In the genomic region with DNA sequence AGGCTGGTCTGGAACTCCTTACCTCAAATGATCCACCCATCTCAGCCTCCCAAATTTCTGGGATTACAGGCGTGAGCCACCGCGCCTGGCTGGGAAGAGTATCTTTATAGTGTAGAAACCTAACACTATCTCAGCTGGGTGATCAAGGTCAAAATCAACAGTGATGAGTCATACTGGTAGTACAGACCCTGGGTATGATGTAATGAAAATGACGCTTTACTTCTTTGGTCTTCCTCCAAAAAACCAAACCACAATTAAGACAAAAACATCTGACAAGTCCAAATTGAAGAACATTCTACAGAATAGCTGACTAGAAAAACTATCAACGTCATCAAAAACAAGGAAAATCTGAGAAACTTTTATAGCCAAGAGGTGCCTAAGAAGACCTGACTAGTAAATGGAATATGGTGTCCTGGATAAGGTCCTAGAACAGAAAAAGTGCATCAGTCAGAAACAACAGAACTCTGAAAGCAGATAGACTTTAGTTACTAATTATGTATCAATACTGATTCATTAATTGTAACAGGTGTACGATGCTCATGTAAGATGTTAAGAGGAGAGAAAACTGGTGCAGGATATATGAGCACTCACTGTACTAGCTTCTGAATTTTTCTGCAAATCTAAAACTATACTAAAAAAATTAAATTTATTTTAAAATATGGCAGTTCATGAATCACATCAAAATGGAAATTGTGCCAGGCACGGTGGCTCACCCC, we compare ENCODE assay signal across 8 cellular contexts. TPM values are rescaled to one million over a fixed set of nuclear protein-coding genes. Genes with fewer than 3 reads are reported as not detected.
DNase-seq lines count a peak whose midpoint lies in the region; ATAC-seq and TF ChIP-seq lines count a peak whose summit lies in the region.

No MANE protein-coding gene starts in this region.

- DNase-seq in DMS53 treated with DMSO at 0.1 percent for 48 hours (lab: John Stamatoyannopoulos, UW; ENCODE audit: unreplicated experiment), result peak; percentile 60
- peak; percentile 70 for DNase-seq in H4 (ENCODE audit: low spot score)
- DNase-seq in fibroblast of the aortic adventitia (ENCODE audit: low read depth), result peak; percentile 27
- no peak for DNase-seq in stimulated activated CD4-positive, alpha-beta T cell treated with anti-CD3 and anti-CD28 coated beads, Interleukin-4, amount 100 ng/mL, for 4 hours
- DNase-seq in medulla oblongata (ENCODE audit: extremely low spot score), result no peak
- DNase-seq in ureter (ENCODE audit: low spot score), result no peak

- TF ChIP-seq CTCF in fibroblast of the aortic adventitia (IDR thresholded peaks at IDR 0.05; ENCODE audit: insufficient read depth, low read length), result no peak

- peak; percentile 60 for ATAC-seq in SK-N-SH treated with all-trans-retinoic acid at 6 μM for 48 hours
- ATAC-seq in HG03039 (IDR thresholded peaks at IDR 0.05; ENCODE audit: unreplicated experiment), result no peak

- no peak overlapping the region for H3K4me3 ChIP-seq in fibroblast of the aortic adventitia (ENCODE audit: low read depth, low read length)

TF ChIP-seq in SK-N-SH treated with all-trans-retinoic acid at 6 μM for 48 hours, 23 proteins besides CTCF, POLR2A, EP300 and RAD21:
- TF ChIP-seq, protein P1, sequence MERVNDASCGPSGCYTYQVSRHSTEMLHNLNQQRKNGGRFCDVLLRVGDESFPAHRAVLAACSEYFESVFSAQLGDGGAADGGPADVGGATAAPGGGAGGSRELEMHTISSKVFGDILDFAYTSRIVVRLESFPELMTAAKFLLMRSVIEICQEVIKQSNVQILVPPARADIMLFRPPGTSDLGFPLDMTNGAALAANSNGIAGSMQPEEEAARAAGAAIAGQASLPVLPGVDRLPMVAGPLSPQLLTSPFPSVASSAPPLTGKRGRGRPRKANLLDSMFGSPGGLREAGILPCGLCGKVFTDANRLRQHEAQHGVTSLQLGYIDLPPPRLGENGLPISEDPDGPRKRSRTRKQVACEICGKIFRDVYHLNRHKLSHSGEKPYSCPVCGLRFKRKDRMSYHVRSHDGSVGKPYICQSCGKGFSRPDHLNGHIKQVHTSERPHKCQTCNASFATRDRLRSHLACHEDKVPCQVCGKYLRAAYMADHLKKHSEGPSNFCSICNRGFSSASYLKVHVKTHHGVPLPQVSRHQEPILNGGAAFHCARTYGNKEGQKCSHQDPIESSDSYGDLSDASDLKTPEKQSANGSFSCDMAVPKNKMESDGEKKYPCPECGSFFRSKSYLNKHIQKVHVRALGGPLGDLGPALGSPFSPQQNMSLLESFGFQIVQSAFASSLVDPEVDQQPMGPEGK (CRISPR knock-in tag; IDR thresholded peaks at IDR 0.05; ENCODE audit: borderline replicate concordance), result no peak
- TF ChIP-seq ZC3H10 (CRISPR knock-in tag; IDR thresholded peaks at IDR 0.05) (no peak), OSR1 (CRISPR knock-in tag; IDR thresholded peaks at IDR 0.05) (no peak), ARNTL (CRISPR knock-in tag; IDR thresholded peaks at IDR 0.05; ENCODE audit: borderline replicate concordance, low read depth) (no peak), BACH2 (CRISPR knock-in tag; IDR thresholded peaks at IDR 0.05; ENCODE audit: borderline replicate concordance) (no peak), GLIS3 (CRISPR knock-in tag; IDR thresholded peaks at IDR 0.05) (no peak), CSDC2 (CRISPR knock-in tag; IDR thresholded peaks at IDR 0.05) (no peak), ZFP3 (CRISPR knock-in tag; IDR thresholded peaks at IDR 0.05) (no peak), TCF4 (CRISPR knock-in tag; IDR thresholded peaks at IDR 0.05; ENCODE audit: borderline replicate concordance) (no peak), ZFP30 (CRISPR knock-in tag; IDR thresholded peaks at IDR 0.05) (no peak), ZNF70 (CRISPR knock-in tag; IDR thresholded peaks at IDR 0.05) (no peak), ESRRG (CRISPR knock-in tag; IDR thresholded peaks at IDR 0.05) (no peak), PPARA (CRISPR knock-in tag; IDR thresholded peaks at IDR 0.05; ENCODE audit: borderline replicate concordance) (no peak), ZNF565 (CRISPR knock-in tag; conservative IDR thresholded peaks at IDR 0.05; ENCODE audit: low read depth) (no peak)
- TF ChIP-seq, protein P2, sequence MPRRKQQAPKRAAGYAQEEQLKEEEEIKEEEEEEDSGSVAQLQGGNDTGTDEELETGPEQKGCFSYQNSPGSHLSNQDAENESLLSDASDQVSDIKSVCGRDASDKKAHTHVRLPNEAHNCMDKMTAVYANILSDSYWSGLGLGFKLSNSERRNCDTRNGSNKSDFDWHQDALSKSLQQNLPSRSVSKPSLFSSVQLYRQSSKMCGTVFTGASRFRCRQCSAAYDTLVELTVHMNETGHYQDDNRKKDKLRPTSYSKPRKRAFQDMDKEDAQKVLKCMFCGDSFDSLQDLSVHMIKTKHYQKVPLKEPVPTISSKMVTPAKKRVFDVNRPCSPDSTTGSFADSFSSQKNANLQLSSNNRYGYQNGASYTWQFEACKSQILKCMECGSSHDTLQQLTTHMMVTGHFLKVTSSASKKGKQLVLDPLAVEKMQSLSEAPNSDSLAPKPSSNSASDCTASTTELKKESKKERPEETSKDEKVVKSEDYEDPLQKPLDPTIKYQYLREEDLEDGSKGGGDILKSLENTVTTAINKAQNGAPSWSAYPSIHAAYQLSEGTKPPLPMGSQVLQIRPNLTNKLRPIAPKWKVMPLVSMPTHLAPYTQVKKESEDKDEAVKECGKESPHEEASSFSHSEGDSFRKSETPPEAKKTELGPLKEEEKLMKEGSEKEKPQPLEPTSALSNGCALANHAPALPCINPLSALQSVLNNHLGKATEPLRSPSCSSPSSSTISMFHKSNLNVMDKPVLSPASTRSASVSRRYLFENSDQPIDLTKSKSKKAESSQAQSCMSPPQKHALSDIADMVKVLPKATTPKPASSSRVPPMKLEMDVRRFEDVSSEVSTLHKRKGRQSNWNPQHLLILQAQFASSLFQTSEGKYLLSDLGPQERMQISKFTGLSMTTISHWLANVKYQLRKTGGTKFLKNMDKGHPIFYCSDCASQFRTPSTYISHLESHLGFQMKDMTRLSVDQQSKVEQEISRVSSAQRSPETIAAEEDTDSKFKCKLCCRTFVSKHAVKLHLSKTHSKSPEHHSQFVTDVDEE (CRISPR knock-in tag; IDR thresholded peaks at IDR 0.05), result no peak
- TF ChIP-seq, protein P3, sequence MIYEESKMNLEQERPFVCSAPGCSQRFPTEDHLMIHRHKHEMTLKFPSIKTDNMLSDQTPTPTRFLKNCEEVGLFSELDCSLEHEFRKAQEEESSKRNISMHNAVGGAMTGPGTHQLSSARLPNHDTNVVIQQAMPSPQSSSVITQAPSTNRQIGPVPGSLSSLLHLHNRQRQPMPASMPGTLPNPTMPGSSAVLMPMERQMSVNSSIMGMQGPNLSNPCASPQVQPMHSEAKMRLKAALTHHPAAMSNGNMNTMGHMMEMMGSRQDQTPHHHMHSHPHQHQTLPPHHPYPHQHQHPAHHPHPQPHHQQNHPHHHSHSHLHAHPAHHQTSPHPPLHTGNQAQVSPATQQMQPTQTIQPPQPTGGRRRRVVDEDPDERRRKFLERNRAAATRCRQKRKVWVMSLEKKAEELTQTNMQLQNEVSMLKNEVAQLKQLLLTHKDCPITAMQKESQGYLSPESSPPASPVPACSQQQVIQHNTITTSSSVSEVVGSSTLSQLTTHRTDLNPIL (CRISPR knock-in tag; IDR thresholded peaks at IDR 0.05; ENCODE audit: low read depth), result no peak
- TF ChIP-seq, protein P4, sequence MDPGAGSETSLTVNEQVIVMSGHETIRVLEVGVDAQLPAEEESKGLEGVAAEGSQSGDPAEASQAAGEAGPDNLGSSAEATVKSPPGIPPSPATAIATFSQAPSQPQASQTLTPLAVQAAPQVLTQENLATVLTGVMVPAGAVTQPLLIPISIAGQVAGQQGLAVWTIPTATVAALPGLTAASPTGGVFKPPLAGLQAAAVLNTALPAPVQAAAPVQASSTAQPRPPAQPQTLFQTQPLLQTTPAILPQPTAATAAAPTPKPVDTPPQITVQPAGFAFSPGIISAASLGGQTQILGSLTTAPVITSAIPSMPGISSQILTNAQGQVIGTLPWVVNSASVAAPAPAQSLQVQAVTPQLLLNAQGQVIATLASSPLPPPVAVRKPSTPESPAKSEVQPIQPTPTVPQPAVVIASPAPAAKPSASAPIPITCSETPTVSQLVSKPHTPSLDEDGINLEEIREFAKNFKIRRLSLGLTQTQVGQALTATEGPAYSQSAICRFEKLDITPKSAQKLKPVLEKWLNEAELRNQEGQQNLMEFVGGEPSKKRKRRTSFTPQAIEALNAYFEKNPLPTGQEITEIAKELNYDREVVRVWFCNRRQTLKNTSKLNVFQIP (CRISPR knock-in tag; IDR thresholded peaks at IDR 0.05; ENCODE audit: borderline replicate concordance, low read depth), result no peak

RNA-seq across cellular contexts. Expression of a gene that starts 25.4 kb away (rescaled TPM):
- 23.2 and 25.2 TPM in 2 replicates for total RNA-seq in H4 (2014; rRNA removed; shearing (Covaris generic))
- 15.4 and 16.2 TPM in 2 replicates for total RNA-seq in fibroblast of the aortic adventitia (ENCODE audit: low replicate concordance)
- 23.7 TPM for total RNA-seq in ureter

Comparison
In these comparisons a context has a peak if more than half of its experiments do, and no peak if none do; other contexts are left out.
1. DNase-seq: peak in DMS53 treated with DMSO at 0.1 percent for 48 hours (single experiment), H4 (single experiment) and fibroblast of the aortic adventitia (single experiment); none in stimulated activated CD4-positive, alpha-beta T cell treated with anti-CD3 and anti-CD28 coated beads, Interleukin-4, amount 100 ng/mL, for 4 hours (0 of 2), medulla oblongata (single experiment) and ureter (single experiment).